Comparison of ENCODE assay signal across 34 cellular contexts in the genomic region with DNA sequence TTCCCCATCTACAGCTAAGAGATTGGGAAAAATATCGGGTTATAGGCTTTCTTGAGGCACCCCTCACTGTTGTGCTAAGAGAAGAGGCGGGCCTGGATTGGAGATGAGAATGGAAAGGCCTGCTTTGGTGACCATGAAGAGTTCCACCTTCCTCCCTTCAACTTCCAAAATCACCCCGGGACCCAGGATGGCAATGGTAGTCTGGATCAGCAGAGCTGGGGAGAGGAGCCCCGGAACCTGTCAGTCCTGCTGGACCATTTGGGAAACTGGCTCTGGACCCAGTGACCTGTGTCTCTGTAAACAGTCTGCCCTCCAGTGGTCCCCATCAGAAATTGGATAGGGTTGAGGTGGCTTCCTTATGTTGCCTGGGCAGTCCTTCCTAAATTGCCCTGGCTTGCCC.
"Had no signal": no experiment of that assay in that cellular context is flagged by ENCODE, and none has a peak within 500 bp of the region (broad histone marks: within the 10 kb centered on the region; RNA-seq: fewer than 3 reads in every experiment).

No MANE protein-coding gene starts in this region.

- H3K27ac Mint-ChIP-seq: activated CD4-positive, alpha-beta memory T cell treated with anti-CD3 and anti-CD28 coated beads, Interleukin-2, amount 10 ng/mL, durations not matched to agents 7 days and 5 days; activated CD4-positive, alpha-beta T cell treated with anti-CD3 and anti-CD28 coated beads, Interleukin-2, amount 10 ng/mL, durations not matched to agents 7 days and 5 days; activated naive CD8-positive, alpha-beta T cell; activated T-cell treated with anti-CD3 and anti-CD28 coated beads, Interleukin-2, amount 50 U/mL, for 24 hours; activated T-helper 17 cell treated with anti-CD3 and anti-CD28 coated beads, Interleukin-2, amount 50 U/mL, for 72 hours; effector memory CD8-positive, alpha-beta T cell; T-helper 17 cell; T-helper 2 cell treated with Interferon-gamma antibody and Interleukin-4, amounts not matched to agents 5 μg/mL and 100 μg/mL, for 36 hours had no signal

- H3K27me3 ChIP-seq: body of pancreas, esophagus squamous epithelium, gastroesophageal sphincter, heart right ventricle had no signal

- H3K36me3 Mint-ChIP-seq: activated naive CD8-positive, alpha-beta T cell had no signal

- H3K27me3 Mint-ChIP-seq: activated CD4-positive, alpha-beta memory T cell treated with anti-CD3 and anti-CD28 coated beads, Interleukin-2, amount 10 ng/mL, durations not matched to agents 7 days and 5 days; activated CD4-positive, alpha-beta T cell treated with anti-CD3 and anti-CD28 coated beads, Interleukin-2, amount 10 ng/mL, durations not matched to agents 7 days and 5 days; activated naive CD8-positive, alpha-beta T cell; activated T-cell treated with anti-CD3 and anti-CD28 coated beads, Interleukin-2, amount 50 U/mL, for 24 hours; activated T-helper 17 cell treated with anti-CD3 and anti-CD28 coated beads, Interleukin-2, amount 50 U/mL, for 72 hours; effector memory CD8-positive, alpha-beta T cell; T-helper 17 cell had no signal

- H3K4me3 Mint-ChIP-seq: activated CD4-positive, alpha-beta memory T cell treated with anti-CD3 and anti-CD28 coated beads, Interleukin-2, amount 10 ng/mL, durations not matched to agents 7 days and 5 days; activated CD4-positive, alpha-beta T cell treated with anti-CD3 and anti-CD28 coated beads, Interleukin-2, amount 10 ng/mL, durations not matched to agents 7 days and 5 days; activated naive CD8-positive, alpha-beta T cell; activated T-cell treated with anti-CD3 and anti-CD28 coated beads, Interleukin-2, amount 50 U/mL, for 24 hours; activated T-helper 17 cell treated with anti-CD3 and anti-CD28 coated beads, Interleukin-2, amount 50 U/mL, for 72 hours; effector memory CD8-positive, alpha-beta T cell; T-helper 17 cell; T-helper 2 cell treated with Interferon-gamma antibody and Interleukin-4, amounts not matched to agents 5 μg/mL and 100 μg/mL, for 36 hours had no signal

- H3K4me1 ChIP-seq: body of pancreas, esophagus squamous epithelium, gastroesophageal sphincter, heart right ventricle had no signal

- H3K4me3 ChIP-seq: body of pancreas, esophagus squamous epithelium, gastroesophageal sphincter, heart right ventricle had no signal

- H3K27ac ChIP-seq: body of pancreas, epithelial cell of prostate, esophagus squamous epithelium, gastroesophageal sphincter, heart right ventricle had no signal

- H3K4me1 Mint-ChIP-seq: activated CD4-positive, alpha-beta memory T cell treated with anti-CD3 and anti-CD28 coated beads, Interleukin-2, amount 10 ng/mL, durations not matched to agents 7 days and 5 days; activated CD4-positive, alpha-beta T cell treated with anti-CD3 and anti-CD28 coated beads, Interleukin-2, amount 10 ng/mL, durations not matched to agents 7 days and 5 days; activated T-helper 17 cell treated with anti-CD3 and anti-CD28 coated beads, Interleukin-2, amount 50 U/mL, for 72 hours; T-helper 17 cell had no signal

- DNase-seq: activated CD4-positive, alpha-beta memory T cell treated with anti-CD3 and anti-CD28 coated beads, Interleukin-2, amount 10 ng/mL, durations not matched to agents 7 days and 5 days; activated CD4-positive, alpha-beta T cell treated with anti-CD3 and anti-CD28 coated beads for 1 hour; activated CD4-positive, alpha-beta T cell treated with anti-CD3 and anti-CD28 coated beads for 4 hours; activated CD4-positive, alpha-beta T cell treated with anti-CD3 and anti-CD28 coated beads, Interleukin-2, amount 10 ng/mL, durations not matched to agents 7 days and 5 days; activated CD4-positive, alpha-beta T cell treated with anti-CD3 and anti-CD28 coated beads, Interleukin-2, amount 50 U/mL, for 4 hours; activated CD8-positive, alpha-beta memory T cell treated with anti-CD3 and anti-CD28 coated beads, Interleukin-2, amount 50 U/mL, for 48 hours; activated effector memory CD4-positive, alpha-beta T cell treated with Interleukin-2 at 50 U/mL for 16 hours; activated gamma-delta T cell treated with Interleukin-2 at 50 U/mL for 16 hours; activated naive CD4-positive, alpha-beta T cell treated with anti-CD3 and anti-CD28 coated beads, Interleukin-2, amount 50 U/mL, for 16 hours; activated naive CD4-positive, alpha-beta T cell treated with Interleukin-2 at 50 U/mL for 16 hours; activated T-cell treated with anti-CD3 and anti-CD28 coated beads for 4 hours; activated T-cell treated with anti-CD3 and anti-CD28 coated beads, Interleukin-2, amount 50 U/mL, for 24 hours; amniotic stem cell; aorta; body of pancreas; caudate nucleus; cortex of kidney; dermis blood vessel endothelial cell; effector CD4-positive, alpha-beta T cell; effector memory CD8-positive, alpha-beta T cell; esophagus squamous epithelium; foreskin melanocyte; heart right ventricle; T-helper 1 cell; T-helper 17 cell; T1000 had no signal

- H3K36me3 ChIP-seq: esophagus squamous epithelium, gastroesophageal sphincter, heart right ventricle had no signal

- FAIRE-seq: colon, endometrium, endothelial cell of umbilical vein had no signal

- ATAC-seq: activated T-helper 17 cell treated with anti-CD3 and anti-CD28 coated beads, Interleukin-2, amount 50 U/mL, for 72 hours; body of pancreas; effector memory CD8-positive, alpha-beta T cell; gastroesophageal sphincter; heart right ventricle; T-helper 17 cell had no signal
